7 cellular contexts compared by ENCODE assay signal in genomic region chr15:35391408-35391984, GRCh38.
DNase-seq lines count a peak whose midpoint lies in the region; ATAC-seq, FAIRE-seq and TF ChIP-seq lines count a peak whose summit lies in the region.
"Not testable (repeated sequence)": the region's sequence is repeated elsewhere in the genome, so short reads cannot be mapped to it uniquely, and the experiment has no call there.

No MANE protein-coding gene starts in this region.

- intact Hi-C loops in Right ventricle myocardium inferior (cut with DNase I); right cardiac atrium (cut with DNase I); kidney (cut with DNase I); posterior vena cava (cut with DNase I); spleen (cut with DNase I; ENCODE audit: low total_unique reads); upper lobe of right lung (cut with DNase I): not testable (repeated sequence)

- H3K36me3 Mint-ChIP-seq in chondrocyte (ENCODE audit: low read depth) = not testable (repeated sequence)

- TF ChIP-seq CTCF in chondrocyte (IDR thresholded peaks at IDR 0.05); kidney (IDR thresholded peaks at IDR 0.05; ENCODE audit: borderline replicate concordance, extremely low read depth, insufficient read depth); spleen (IDR thresholded peaks at IDR 0.05 in 8 of 11, conservative IDR thresholded peaks at IDR 0.05 in 3 of 11); upper lobe of right lung (IDR thresholded peaks at IDR 0.05): not testable (repeated sequence)

- DNase-seq in chondrocyte (ENCODE audit: low spot score) (peak; percentile 64), Right ventricle myocardium inferior (ENCODE audit: missing footprints) (peak; percentile 30), right cardiac atrium (peak in 2 of 3 donors; percentile 19 to 24), kidney (peak; percentile 29), posterior vena cava (ENCODE audit: low spot score) (peak; percentile 59), spleen (peak; percentile 44), upper lobe of right lung (peak; percentile 58)

- H3K27me3 Mint-ChIP-seq in chondrocyte (ENCODE audit: low read depth) = not testable (repeated sequence)

- not testable (repeated sequence) for ATAC-seq in Right ventricle myocardium inferior, right cardiac atrium, upper lobe of right lung

- not testable (repeated sequence) for H3K9ac ChIP-seq in kidney (ENCODE audit: low read length in 2 of 2)

- not testable (repeated sequence) for H3K4me1 ChIP-seq in right cardiac atrium (ENCODE audit: control insufficient read depth, insufficient read depth, low read length); kidney (ENCODE audit: control insufficient read depth in 1 of 2, insufficient read depth in 1 of 2, low read depth in 1 of 2, low read length in 2 of 2); spleen; upper lobe of right lung

- not testable (repeated sequence) for H3K27ac Mint-ChIP-seq in chondrocyte (ENCODE audit: unreplicated experiment)

- H3K36me3 ChIP-seq in kidney (ENCODE audit: control insufficient read depth in 1 of 2, insufficient read depth in 2 of 2, low read length in 2 of 2); spleen; upper lobe of right lung: not testable (repeated sequence)

- not testable (repeated sequence) for H3K4me1 Mint-ChIP-seq in chondrocyte (ENCODE audit: low read depth)

- not testable (repeated sequence) for H3K27ac ChIP-seq in right cardiac atrium (ENCODE audit: low read length); kidney (ENCODE audit: low read depth in 2 of 2, low read length in 2 of 2); spleen; upper lobe of right lung

- not testable (repeated sequence) for H3K9me3 ChIP-seq in right cardiac atrium (ENCODE audit: control insufficient read depth, low read length); kidney (ENCODE audit: control insufficient read depth in 1 of 2, low read length in 2 of 2); spleen; upper lobe of right lung

- not testable (repeated sequence) for TF ChIP-seq POLR2A in spleen (IDR thresholded peaks at IDR 0.05)

- WGBS in right cardiac atrium = 96% methylated on average over 18 of the region's 18 CpGs
- WGBS in spleen, 5 donors = 90 to 98% (median 96%) methylated on average over 16 to 18 of the region's 18 CpGs

- not testable (repeated sequence) for FAIRE-seq in kidney (lab: Jason Lieb, UNC)

- H3K9me3 Mint-ChIP-seq in chondrocyte (ENCODE audit: low read depth) = peaks cover 20% of the 10 kb centered on the region

- H3K4me3 Mint-ChIP-seq in chondrocyte (ENCODE audit: unreplicated experiment) = not testable (repeated sequence)

- H3K27me3 ChIP-seq in right cardiac atrium (ENCODE audit: control insufficient read depth, insufficient read depth); spleen (replicated peaks in 1 of 7); upper lobe of right lung: not testable (repeated sequence)

- not testable (repeated sequence) for H3K4me3 ChIP-seq in right cardiac atrium (ENCODE audit: low read length); kidney (ENCODE audit: low read length in 2 of 2); spleen; upper lobe of right lung
